Comparison of ENCODE assay signal across 15 cellular contexts in genomic region chr19:8655340-8655709, GRCh38. TPM values are rescaled to one million over a fixed set of nuclear protein-coding genes. Genes with fewer than 3 reads are reported as not detected.
DNase-seq lines count a peak whose midpoint lies in the region; ATAC-seq and TF ChIP-seq lines count a peak whose summit lies in the region.
"Had no signal": no experiment of that assay in that cellular context is flagged by ENCODE, and none has a peak within 500 bp of the region (broad histone marks: within the 10 kb centered on the region; RNA-seq: fewer than 3 reads in every experiment).

No MANE protein-coding gene starts in this region.

- H3K36me3 Mint-ChIP-seq in CD4-positive, alpha-beta memory T cell, result no peaks in the 10 kb centered on the region
- H3K36me3 Mint-ChIP-seq: IgD-negative memory B cell had no signal

- TF ChIP-seq POLR2A in NB4 (IDR thresholded peaks at IDR 0.05; ENCODE audit: extremely low read depth, insufficient read length), result no peak

- H3K4me1 Mint-ChIP-seq in CD4-positive, alpha-beta memory T cell, result peaks cover 10 to 39% (median 25%) of the 10 kb centered on the region in 4 donors

- H3K27me3 ChIP-seq in CD4-positive, alpha-beta memory T cell (ENCODE audit: insufficient read depth, low read length), result no peaks in the 10 kb centered on the region
- H3K27me3 ChIP-seq in lower lobe of right lung (ENCODE audit: low read depth), result no peaks in the 10 kb centered on the region

- POLR2A ChIA-PET in CD4-positive, alpha-beta memory T cell (lab: Charles Lee; ENCODE audit: partially characterized antibody), result interaction anchor here (0.7 to 2.0 kb wide), 4 partner anchors 8 to 39 kb away, joined by 3 to 5 read pairs (median 4); no protein-coding TSS in a partner anchor

- peak overlapping the region in 3 of 7 donors; percentile 55 to 78 (median 78) for H3K27ac Mint-ChIP-seq in CD4-positive, alpha-beta memory T cell
- H3K27ac Mint-ChIP-seq: nephron progenitor cell had no signal

- peak overlapping the region; percentile 60 to 79 (median 70) for H3K4me3 Mint-ChIP-seq in CD4-positive, alpha-beta memory T cell

- CTCF ChIA-PET in CD4-positive, alpha-beta memory T cell (lab: Charles Lee; ENCODE audit: partially characterized antibody), result interaction anchor here (1.2 to 6.6 kb wide), 6 partner anchors 11 to 76 kb away, joined by 3 to 140 read pairs (median 6); no protein-coding TSS in a partner anchor

- no peaks in the 10 kb centered on the region for H3K36me3 ChIP-seq in CD4-positive, alpha-beta memory T cell (ENCODE audit: insufficient read depth, low read length)
- no peaks in the 10 kb centered on the region for H3K36me3 ChIP-seq in lower lobe of right lung
- H3K36me3 ChIP-seq: thoracic aorta had no signal

- intact Hi-C loops in CD4-positive, alpha-beta memory T cell (cut with micrococcal nuclease), result loop anchor here (2.0 kb wide), 1 partner anchor 177 kb away; the partner anchor contains the start of genes MBD3L1 and ZNF558
- intact Hi-C loops in lower lobe of right lung (cut with DNase I), result no loop called here

- H3K4me1 ChIP-seq in CD4-positive, alpha-beta memory T cell (ENCODE audit: insufficient read depth, low read length), result peaks cover 16% of the 10 kb centered on the region
- peaks cover 11% of the 10 kb centered on the region for H3K4me1 ChIP-seq in lower lobe of right lung

- ATAC-seq in lower lobe of right lung, result peak; percentile 29
- no peak for ATAC-seq in HG03097 (IDR thresholded peaks at IDR 0.05; ENCODE audit: low FRiP score, unreplicated experiment)

- no peak overlapping the region for H3K4me3 ChIP-seq in CD4-positive, alpha-beta memory T cell (ENCODE audit: low read length in 2 of 2)
- no peak overlapping the region for H3K4me3 ChIP-seq in NB4 (ENCODE audit: low read depth, low read length)
- H3K4me3 ChIP-seq in lower lobe of right lung, result no peak overlapping the region
- H3K4me3 ChIP-seq: GM12878 had no signal

- DNase-seq in CD4-positive, alpha-beta memory T cell, result peak; percentile 17 to 66 (median 28)
- DNase-seq in NB4 (ENCODE audit: low read depth) (peak; percentile 50), activated T-cell treated with anti-CD3 and anti-CD28 coated beads for 1 hour (ENCODE audit: low read depth) (peak; percentile 28), lower lobe of right lung (no peak), ecto neural progenitor cell (ENCODE audit: low spot score) (no peak), HUDEP-2 (lab: John Stamatoyannopoulos, UW; ENCODE audit: unreplicated experiment in 76 of 76) (no peak), CD1c-positive myeloid dendritic cell (ENCODE audit: extremely low spot score) (no peak)
- DNase-seq: NCI-H226 had no signal

- peaks cover 0 to 2% (median 0%) of the 10 kb centered on the region in 8 donors for H3K9me3 Mint-ChIP-seq in CD4-positive, alpha-beta memory T cell
- H3K9me3 Mint-ChIP-seq: IgD-negative memory B cell, nephron progenitor cell had no signal

- H3K27ac ChIP-seq in CD4-positive, alpha-beta memory T cell (ENCODE audit: low read depth, low read length), result no peak overlapping the region
- no peak overlapping the region for H3K27ac ChIP-seq in lower lobe of right lung
- H3K27ac ChIP-seq: epithelial cell of prostate, thoracic aorta had no signal

- no peaks in the 10 kb centered on the region for H3K27me3 Mint-ChIP-seq in CD4-positive, alpha-beta memory T cell

- no peak for TF ChIP-seq CTCF in NB4 (IDR thresholded peaks at IDR 0.05; ENCODE audit: low read depth, low read length)
- no peak for TF ChIP-seq CTCF in lower lobe of right lung (IDR thresholded peaks at IDR 0.05)

- no peaks in the 10 kb centered on the region for H3K9me3 ChIP-seq in CD4-positive, alpha-beta memory T cell (ENCODE audit: control insufficient read depth in 1 of 2, low read length in 2 of 2)
- no peaks in the 10 kb centered on the region for H3K9me3 ChIP-seq in lower lobe of right lung
- H3K9me3 ChIP-seq: thoracic aorta had no signal

RNA-seq across cellular contexts. Expression of gene NFILZ, which starts 24.9 kb away (rescaled TPM):
- not detected for total RNA-seq in CD4-positive, alpha-beta memory T cell
- not detected for polyA plus RNA-seq in CD4-positive, alpha-beta memory T cell
- not detected for total RNA-seq in lower lobe of right lung
- total RNA-seq: GM12878; T-helper 1 cell treated with Interleukin-12 subunit alpha and Interleukin-12 subunit beta and Interleukin-4 antibody, amounts not matched to agents 30 ng/mL and 1 ng/mL, for 36 hours; thoracic aorta had no signal
- polyA plus RNA-seq: GM12878, IgD-negative memory B cell had no signal

RNA-seq across cellular contexts. Expression of gene ACTL9, which starts 43.3 kb away (rescaled TPM):
- not detected for total RNA-seq in CD4-positive, alpha-beta memory T cell
- polyA plus RNA-seq in CD4-positive, alpha-beta memory T cell, result not detected
- not detected for total RNA-seq in lower lobe of right lung
- total RNA-seq: GM12878; T-helper 1 cell treated with Interleukin-12 subunit alpha and Interleukin-12 subunit beta and Interleukin-4 antibody, amounts not matched to agents 30 ng/mL and 1 ng/mL, for 36 hours; thoracic aorta had no signal
- polyA plus RNA-seq: GM12878, IgD-negative memory B cell had no signal

RNA-seq across cellular contexts. Expression of gene ADAMTS10, which starts 44.8 kb away (rescaled TPM):
- total RNA-seq in CD4-positive, alpha-beta memory T cell, result 10 to 100 TPM; 66.0 to 67.2 TPM
- 1 to 10 TPM in 1 of 2 donors, under 1 TPM in 1; 0.59 to 2.2 TPM for polyA plus RNA-seq in CD4-positive, alpha-beta memory T cell
- total RNA-seq in lower lobe of right lung, result 22.4 TPM
- polyA plus RNA-seq: IgD-negative memory B cell had no signal

Comparison
In these comparisons a context has a peak if more than half of its experiments do, and no peak if none do; other contexts are left out.
1. DNase-seq: peak in CD4-positive, alpha-beta memory T cell (5 of 5), NB4 (single experiment) and activated T-cell treated with anti-CD3 and anti-CD28 coated beads for 1 hour (single experiment); none in lower lobe of right lung (single experiment), ecto neural progenitor cell (single experiment), HUDEP-2 (0 of 76) and CD1c-positive myeloid dendritic cell (single experiment).